ENCODE assay signal across 37 cellular contexts in genomic region chr9:129672702-129673101, GRCh38. TPM values are rescaled to one million over a fixed set of nuclear protein-coding genes. Genes with fewer than 3 reads are reported as not detected.
"Had no signal": no experiment of that assay in that cellular context is flagged by ENCODE, and none has a peak within 500 bp of the region (broad histone marks: within the 10 kb centered on the region; RNA-seq: fewer than 3 reads in every experiment).

No MANE protein-coding gene starts in this region.

- H3K27ac Mint-ChIP-seq: dendritic cell treated with granulocyte-macrophage colony-stimulating factor and Interleukin-4, amounts not matched to agents 40 ng/mL and 50 ng/mL, for 4 days; endodermal cell; memory B cell; mesothelial cell of epicardium; naive B cell; natural killer cell treated with Interleukin-12 subunit alpha and Interleukin-12 subunit beta and Interleukin-15 and Interleukin-18, amount 100 ng/mL, for 72 hours had no signal

- H3K9me3 Mint-ChIP-seq: dendritic cell treated with granulocyte-macrophage colony-stimulating factor and Interleukin-4, amounts not matched to agents 40 ng/mL and 50 ng/mL, for 4 days; endodermal cell; memory B cell; mesothelial cell of epicardium; naive B cell; natural killer cell treated with Interleukin-12 subunit alpha and Interleukin-12 subunit beta and Interleukin-15 and Interleukin-18, amount 100 ng/mL, for 72 hours; neural crest cell; stimulated activated effector memory CD8-positive, alpha-beta T cell treated with anti-CD3 and anti-CD28 coated beads, Interleukin-12 subunit alpha, Interleukin-12 subunit beta, amount 100 ng/mL, for 72 hours had no signal

- FAIRE-seq: kidney, urothelium cell line had no signal

- H3K4me2 ChIP-seq: hepatocyte had no signal

- H3K4me3 ChIP-seq: colonic mucosa, gastrocnemius medialis, heart left ventricle, hepatocyte, lung, mucosa of descending colon, ovary, psoas muscle, sigmoid colon, testis, tibial nerve, upper lobe of left lung had no signal

- H3K9me3 ChIP-seq: colonic mucosa, gastrocnemius medialis, heart left ventricle, mucosa of descending colon, ovary, psoas muscle, sigmoid colon, testis, tibial nerve, upper lobe of left lung had no signal

- H3K36me3 ChIP-seq: colonic mucosa, gastrocnemius medialis, heart left ventricle, ovary, sigmoid colon, tibial nerve, upper lobe of left lung had no signal

- H3K4me1 Mint-ChIP-seq: memory B cell, naive B cell had no signal

- H3K27ac ChIP-seq: colonic mucosa, epithelial cell of prostate, gastrocnemius medialis, heart left ventricle, hepatocyte, ovary, psoas muscle, sigmoid colon, testis, tibial nerve, upper lobe of left lung had no signal

- ATAC-seq: esophagus mucosa; gastrocnemius medialis; heart left ventricle; left lobe of liver; mucosa of descending colon; natural killer cell treated with Interleukin-12 subunit alpha and Interleukin-12 subunit beta and Interleukin-15 and Interleukin-18, amount 100 ng/mL, for 72 hours; psoas muscle; right cardiac atrium; stimulated activated naive CD8-positive, alpha-beta T cell treated with anti-CD3 and anti-CD28 coated beads, Interleukin-15, Interleukin-2, amounts not matched to agents 100 U/mL and 50 U/mL, for 24 hours had no signal

- H3K36me3 Mint-ChIP-seq: memory B cell; mesothelial cell of epicardium; naive B cell; natural killer cell treated with Interleukin-12 subunit alpha and Interleukin-12 subunit beta and Interleukin-15 and Interleukin-18, amount 100 ng/mL, for 72 hours; stimulated activated effector memory CD8-positive, alpha-beta T cell treated with anti-CD3 and anti-CD28 coated beads, Interleukin-12 subunit alpha, Interleukin-12 subunit beta, amount 100 ng/mL, for 72 hours had no signal

- H3K4me1 ChIP-seq: colonic mucosa, gastrocnemius medialis, heart left ventricle, psoas muscle, upper lobe of left lung had no signal

- H3K27me3 ChIP-seq: colonic mucosa, ovary, testis had no signal

- H3K4me3 Mint-ChIP-seq: dendritic cell treated with granulocyte-macrophage colony-stimulating factor and Interleukin-4, amounts not matched to agents 40 ng/mL and 50 ng/mL, for 4 days; endodermal cell; memory B cell; mesothelial cell of epicardium; naive B cell; natural killer cell treated with Interleukin-12 subunit alpha and Interleukin-12 subunit beta and Interleukin-15 and Interleukin-18, amount 100 ng/mL, for 72 hours; neural crest cell; stimulated activated effector memory CD8-positive, alpha-beta T cell treated with anti-CD3 and anti-CD28 coated beads, Interleukin-12 subunit alpha, Interleukin-12 subunit beta, amount 100 ng/mL, for 72 hours had no signal

- H2AFZ ChIP-seq: hepatocyte had no signal

- DNase-seq: colonic mucosa; effector CD8-positive, alpha-beta T cell; endodermal cell; foreskin fibroblast; gastrocnemius medialis; heart left ventricle; kidney; mucosa of descending colon; naive B cell; nucleus accumbens; ovary; posterior cingulate gyrus; psoas muscle; sigmoid colon; stimulated activated CD4-positive, alpha-beta T cell treated with anti-CD3 and anti-CD28 coated beads, Interleukin-2, amount 100 ng/mL, for 24 hours; stimulated activated CD4-positive, alpha-beta T cell treated with anti-CD3 and anti-CD28 coated beads, Interleukin-4, amount 100 ng/mL, for 24 hours; stimulated activated naive CD8-positive, alpha-beta T cell treated with anti-CD3 and anti-CD28 coated beads, Interleukin-15, Interleukin-2, amounts not matched to agents 100 U/mL and 50 U/mL, for 24 hours; substantia nigra; testis; upper lobe of left lung had no signal

RNA-seq across cellular contexts. Expression of gene PRRX2, which starts 7.3 kb away (rescaled TPM):
- total RNA-seq: glomerular endothelial cell; left lobe of liver; natural killer cell treated with Interleukin-12 subunit alpha and Interleukin-12 subunit beta and Interleukin-15 and Interleukin-18, amount 100 ng/mL, for 72 hours had no signal

RNA-seq across cellular contexts. Expression of gene C9orf50, which starts 51.8 kb away (rescaled TPM):
- total RNA-seq: colonic mucosa; endodermal cell; esophagus mucosa; gastrocnemius medialis; glomerular endothelial cell; heart left ventricle; hepatocyte; left lobe of liver; mucosa of descending colon; natural killer cell treated with Interleukin-12 subunit alpha and Interleukin-12 subunit beta and Interleukin-15 and Interleukin-18, amount 100 ng/mL, for 72 hours; psoas muscle; skeletal muscle tissue; upper lobe of left lung had no signal
- polyA plus RNA-seq: heart left ventricle, hepatocyte, liver, lung, psoas muscle, right cardiac atrium had no signal
